ENCODE assay signal across 9 cellular contexts in genomic region chr22:24768537-24769374, GRCh38. TPM values are rescaled to one million over a fixed set of nuclear protein-coding genes. Genes with fewer than 3 reads are reported as not detected.
DNase-seq lines count a peak whose midpoint lies in the region; ATAC-seq and TF ChIP-seq lines count a peak whose summit lies in the region.
"Had no signal": no experiment of that assay in that cellular context is flagged by ENCODE, and none has a peak within 500 bp of the region (broad histone marks: within the 10 kb centered on the region; RNA-seq: fewer than 3 reads in every experiment).

No MANE protein-coding gene starts in this region.

- no peak overlapping the region for H3K27ac ChIP-seq in ovary
- H3K27ac ChIP-seq: neutrophil had no signal

- no peaks in the 10 kb centered on the region for H3K9me3 Mint-ChIP-seq in activated CD4-positive, alpha-beta memory T cell treated with anti-CD3 and anti-CD28 coated beads for 36 hours

- intact Hi-C loops in activated CD4-positive, alpha-beta memory T cell treated with anti-CD3 and anti-CD28 coated beads for 36 hours (cut with micrococcal nuclease), result loop anchor here (1.0 to 5.0 kb wide), 2 partner anchors 69 to 82 kb away; no protein-coding TSS in a partner anchor
- intact Hi-C loops in ovary (cut with DNase I), result loop anchor here in 2 of 4 donors (2.0 to 10.0 kb wide), 3 partner anchors 76 to 124 kb away; no protein-coding TSS in a partner anchor

- ATAC-seq in HG03159 (IDR thresholded peaks at IDR 0.05; ENCODE audit: unreplicated experiment), result no peak
- no peak for ATAC-seq in HG02938 (IDR thresholded peaks at IDR 0.05; ENCODE audit: unreplicated experiment)

- H3K27me3 Mint-ChIP-seq in activated CD4-positive, alpha-beta memory T cell treated with anti-CD3 and anti-CD28 coated beads for 36 hours, result peaks cover 6% of the 10 kb centered on the region

- no peaks in the 10 kb centered on the region for H3K4me1 ChIP-seq in ovary (ENCODE audit: insufficient read depth)

- CTCF ChIA-PET in BJ (lab: Yijun Ruan, JAX), result interaction anchor here (0.6 to 6.3 kb wide), 12 partner anchors 10 to 542 kb away, joined by 3 to 81 read pairs (median 4); no protein-coding TSS in a partner anchor
- CTCF ChIA-PET in activated CD4-positive, alpha-beta memory T cell treated with anti-CD3 and anti-CD28 coated beads for 36 hours (lab: Charles Lee), result interaction anchor here (0.6 to 8.8 kb wide), 16 partner anchors 9 to 281 kb away, joined by 3 to 162 read pairs (median 8); no protein-coding TSS in a partner anchor

- no peaks in the 10 kb centered on the region for H3K4me1 Mint-ChIP-seq in activated CD4-positive, alpha-beta memory T cell treated with anti-CD3 and anti-CD28 coated beads for 36 hours (ENCODE audit: low read depth)

- no peaks in the 10 kb centered on the region for H3K36me3 ChIP-seq in BJ (ENCODE audit: control insufficient read depth, insufficient read depth, low read length)
- no peaks in the 10 kb centered on the region for H3K36me3 ChIP-seq in ovary
- H3K36me3 ChIP-seq: neutrophil had no signal

- no peak overlapping the region for H3K4me3 Mint-ChIP-seq in activated CD4-positive, alpha-beta memory T cell treated with anti-CD3 and anti-CD28 coated beads for 36 hours

- H3K36me3 Mint-ChIP-seq in activated CD4-positive, alpha-beta memory T cell treated with anti-CD3 and anti-CD28 coated beads for 36 hours, result no peaks in the 10 kb centered on the region

- no peaks in the 10 kb centered on the region; the same call in 1 of the 2 replicates for H3K27me3 ChIP-seq in BJ (ENCODE audit: control insufficient read depth, insufficient read depth, low read length)
- no peaks in the 10 kb centered on the region for H3K27me3 ChIP-seq in ovary

- no peak for TF ChIP-seq EP300 in ovary (IDR thresholded peaks at IDR 0.05)

- no peak for TF ChIP-seq POLR2A in ovary (IDR thresholded peaks at IDR 0.05)

- POLR2A ChIA-PET in BJ (lab: Charles Lee), result no interaction called here
- POLR2A ChIA-PET in activated CD4-positive, alpha-beta memory T cell treated with anti-CD3 and anti-CD28 coated beads for 36 hours (lab: Charles Lee), result no interaction called here

- TF ChIP-seq CTCF in BJ (IDR thresholded peaks at IDR 0.05; ENCODE audit: insufficient read depth, low read depth, low read length) (peak; percentile 72), GM20000 (IDR thresholded peaks at IDR 0.05; ENCODE audit: extremely low read depth, missing control alignments) (peak; percentile 36), ovary (IDR thresholded peaks at IDR 0.05) (peak in 2 of 3 donors; percentile 13 to 38)

- 43 to 54% (median 50%) methylated on average over 8 of the region's 8 CpGs for WGBS in ovary, 3 donors

- H3K4me3 ChIP-seq in BJ (ENCODE audit: low read depth, low read length) (no peak overlapping the region), ovary (no peak overlapping the region)

- H3K9me3 ChIP-seq in ovary, result no peaks in the 10 kb centered on the region
- H3K9me3 ChIP-seq: neutrophil had no signal

- no peak overlapping the region for H3K27ac Mint-ChIP-seq in activated CD4-positive, alpha-beta memory T cell treated with anti-CD3 and anti-CD28 coated beads for 36 hours

- DNase-seq in BJ (ENCODE audit: low read depth) (no peak), GM20000 (ENCODE audit: low spot score) (peak; percentile 44), NCI-H510A (lab: John Stamatoyannopoulos, UW) (peak; percentile 9), fibroblast of the conjunctiva (ENCODE audit: low read depth) (peak; percentile 21), ovary (peak; percentile 35 to 68 (median 53))
- DNase-seq in activated CD4-positive, alpha-beta memory T cell treated with anti-CD3 and anti-CD28 coated beads for 36 hours, result peak; percentile 59

RNA-seq across cellular contexts. Expression of gene PIWIL3, which starts 5.8 kb away (rescaled TPM):
- polyA plus RNA-seq in BJ (2011; rRNA removed), result not detected in 2 replicates
- not detected in 2 replicates for polyA minus RNA-seq in BJ (2011; rRNA and poly(A)+ RNA removed)
- total RNA-seq in activated CD4-positive, alpha-beta memory T cell treated with anti-CD3 and anti-CD28 coated beads for 36 hours, result not detected
- total RNA-seq in ovary, result under 1 TPM in 1 of 7 donors, not detected in 6; 0.07 TPM
- polyA plus RNA-seq in ovary, result under 1 TPM in 1 of 2 donors, not detected in 1; 0.45 TPM

RNA-seq across cellular contexts. Expression of gene SGSM1, which starts 37.3 kb away (rescaled TPM):
- polyA plus RNA-seq in BJ (2011; rRNA removed) (not detected in 2 replicates), ovary (1 to 10 TPM in 1 of 2 donors, under 1 TPM in 1; 0.91 to 1.6 TPM)
- not detected in 2 replicates for polyA minus RNA-seq in BJ (2011; rRNA and poly(A)+ RNA removed)
- total RNA-seq in activated CD4-positive, alpha-beta memory T cell treated with anti-CD3 and anti-CD28 coated beads for 36 hours, result under 1 TPM; 0.29 to 0.38 TPM
- 1 to 10 TPM; 1.2 to 4.4 (median 2.6) TPM for total RNA-seq in ovary
